In the genomic region with DNA sequence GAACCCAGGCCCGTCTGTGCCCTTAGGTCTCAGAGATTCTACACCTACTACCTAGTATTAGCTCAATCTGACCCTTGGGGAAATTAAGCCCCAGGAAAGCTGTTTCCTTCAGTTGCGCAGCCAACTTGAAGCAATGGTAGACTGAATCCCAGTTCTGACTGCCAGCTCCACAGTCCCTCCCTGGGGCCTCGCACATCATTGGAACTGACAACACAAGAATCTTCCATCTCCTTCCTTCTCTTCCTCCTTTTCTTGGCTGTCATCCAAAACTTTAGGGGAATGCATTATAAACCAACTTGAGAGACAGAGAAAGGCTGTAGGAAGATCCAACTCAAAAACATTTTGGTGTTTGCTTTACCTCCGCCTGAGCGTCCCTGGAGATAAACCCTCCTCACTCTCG, we compare ENCODE assay signal across 30 cellular contexts. TPM values are rescaled to one million over a fixed set of nuclear protein-coding genes. Genes with fewer than 3 reads are reported as not detected.
"Had no signal": no experiment of that assay in that cellular context is flagged by ENCODE, and none has a peak within 500 bp of the region (broad histone marks: within the 10 kb centered on the region; RNA-seq: fewer than 3 reads in every experiment).

No MANE protein-coding gene starts in this region.

- H3K4me1 Mint-ChIP-seq: activated CD4-positive, alpha-beta T cell treated with anti-CD3 and anti-CD28 coated beads for 36 hours; activated naive CD8-positive, alpha-beta T cell treated with anti-CD3 and anti-CD28 coated beads, Interleukin-2, amount 50 U/mL, for 24 hours; natural killer cell had no signal

- H3K4me3 ChIP-seq: cardiac muscle cell, thoracic aorta, upper lobe of right lung had no signal

- ATAC-seq: activated CD4-positive, alpha-beta T cell treated with anti-CD3 and anti-CD28 coated beads for 36 hours; activated naive CD8-positive, alpha-beta T cell treated with anti-CD3 and anti-CD28 coated beads, Interleukin-2, amount 50 U/mL, for 24 hours; foreskin keratinocyte; left ventricle myocardium superior; natural killer cell; right cardiac atrium; upper lobe of right lung; WTC11 had no signal

- H3K4me3 Mint-ChIP-seq: activated CD4-positive, alpha-beta T cell treated with anti-CD3 and anti-CD28 coated beads for 36 hours; activated naive CD8-positive, alpha-beta T cell treated with anti-CD3 and anti-CD28 coated beads, Interleukin-2, amount 50 U/mL, for 24 hours; dendritic cell treated with granulocyte-macrophage colony-stimulating factor and Interleukin-4, amounts not matched to agents 40 ng/mL and 50 ng/mL, for 4 days; natural killer cell; WTC11 had no signal

- H3K36me3 Mint-ChIP-seq: natural killer cell, WTC11 had no signal

- H3K27ac Mint-ChIP-seq: activated CD4-positive, alpha-beta T cell treated with anti-CD3 and anti-CD28 coated beads for 36 hours; activated naive CD8-positive, alpha-beta T cell treated with anti-CD3 and anti-CD28 coated beads, Interleukin-2, amount 50 U/mL, for 24 hours; dendritic cell treated with granulocyte-macrophage colony-stimulating factor and Interleukin-4, amounts not matched to agents 40 ng/mL and 50 ng/mL, for 4 days; natural killer cell; WTC11 had no signal

- H3K9me3 Mint-ChIP-seq: activated naive CD8-positive, alpha-beta T cell treated with anti-CD3 and anti-CD28 coated beads, Interleukin-2, amount 50 U/mL, for 24 hours; dendritic cell treated with granulocyte-macrophage colony-stimulating factor and Interleukin-4, amounts not matched to agents 40 ng/mL and 50 ng/mL, for 4 days; natural killer cell had no signal

- H3K27ac ChIP-seq: cardiac muscle cell, foreskin keratinocyte, neutrophil, parathyroid adenoma, thoracic aorta, upper lobe of right lung had no signal

- H3K36me3 ChIP-seq: cardiac muscle cell, neutrophil, thoracic aorta, upper lobe of right lung had no signal

- DNase-seq: activated CD4-positive, alpha-beta T cell treated with anti-CD3 and anti-CD28 coated beads for 36 hours; activated CD4-positive, alpha-beta T cell treated with anti-CD3 and anti-CD28 coated beads, Interleukin-2, amount 50 U/mL, for 4 hours; activated gamma-delta T cell; activated naive CD4-positive, alpha-beta T cell treated with anti-CD3 and anti-CD28 coated beads, Interleukin-2, amount 50 U/mL, for 16 hours; activated naive CD8-positive, alpha-beta T cell treated with anti-CD3 and anti-CD28 coated beads, Interleukin-2, amount 50 U/mL, for 24 hours; activated T-cell treated with anti-CD3 and anti-CD28 coated beads, Interleukin-2, amount 50 U/mL, for 48 hours; effector CD8-positive, alpha-beta T cell; erythroblast; foreskin keratinocyte; glutamatergic neuron; hippocampal formation; kidney glomerular epithelial cell; left ventricle myocardium superior; mammary epithelial cell; midbrain; natural killer cell; right cardiac atrium; stimulated activated CD4-positive, alpha-beta T cell treated with anti-CD3 and anti-CD28 coated beads, Interleukin-4, amount 100 ng/mL, for 24 hours; stimulated activated naive CD4-positive, alpha-beta T cell treated with Interleukin-2 at 50 U/mL for 16 hours; T-helper 1 cell; upper lobe of right lung had no signal

- H3K4me1 ChIP-seq: foreskin keratinocyte, upper lobe of right lung had no signal

- H3K9me3 ChIP-seq: neutrophil, thoracic aorta, upper lobe of right lung had no signal

RNA-seq across cellular contexts. Expression of gene KCNIP1, which starts 16.5 kb away (rescaled TPM):
- total RNA-seq: activated CD4-positive, alpha-beta T cell treated with anti-CD3 and anti-CD28 coated beads for 36 hours; activated CD8-positive, alpha-beta memory T cell treated with anti-CD3 and anti-CD28 coated beads for 36 hours; fibroblast of lung; foreskin keratinocyte; mammary epithelial cell; natural killer cell; pulmonary artery endothelial cell; right cardiac atrium; thoracic aorta had no signal
